Comparison of ENCODE assay signal across 20 cellular contexts in genomic region chr7:115227473-115228235, GRCh38.
"Had no signal": no experiment of that assay in that cellular context is flagged by ENCODE, and none has a peak within 500 bp of the region (broad histone marks: within the 10 kb centered on the region; RNA-seq: fewer than 3 reads in every experiment).

No MANE protein-coding gene starts in this region.

- DNase-seq: glutamatergic neuron; islet precursor cell; left cardiac atrium; left ventricle myocardium inferior; mesenchymal stem cell; naive B cell; occipital lobe; pancreas; right lobe of liver; spleen; stimulated activated CD4-positive, alpha-beta T cell treated with anti-CD3 and anti-CD28 coated beads, Interleukin-15, amount 100 ng/mL, for 24 hours; stimulated activated CD4-positive, alpha-beta T cell treated with anti-CD3 and anti-CD28 coated beads, Interleukin-1b, Interleukin-23, amount 100 ng/mL, for 48 hours; stimulated activated CD4-positive, alpha-beta T cell treated with anti-CD3 and anti-CD28 coated beads, Interleukin-4, amount 100 ng/mL, for 24 hours; testis; upper lobe of right lung had no signal

- H3K27ac ChIP-seq: left ventricle myocardium inferior, pancreas, right lobe of liver, spleen, testis, tibial nerve, upper lobe of right lung, vagina had no signal

- ATAC-seq: left cardiac atrium; pancreas; right lobe of liver; stimulated activated memory B cell treated with anti-CD40 and anti-IgM and Interleukin-4, amounts not matched to agents 10 μg/mL and 1 μg/mL and 100 μg/mL, for 72 hours; upper lobe of right lung had no signal

- FAIRE-seq: endothelial cell of umbilical vein, frontal cortex, pancreas had no signal
